In genomic region chr11:61165785-61166184, GRCh38 we compare ENCODE assay signal across 9 cellular contexts. TPM values are rescaled to one million over a fixed set of nuclear protein-coding genes. Genes with fewer than 3 reads are reported as not detected.
"Had no signal": no experiment of that assay in that cellular context is flagged by ENCODE, and none has a peak within 500 bp of the region (broad histone marks: within the 10 kb centered on the region; RNA-seq: fewer than 3 reads in every experiment).

No MANE protein-coding gene starts in this region.

RNA-seq across cellular contexts. Expression of gene PGA3, which starts 37.5 kb away (rescaled TPM):
- total RNA-seq: activated B cell treated with CpG ODN at 0.5 μM for 24 hours; activated CD8-positive, alpha-beta T cell treated with anti-CD3 and anti-CD28 coated beads for 36 hours; activated naive CD4-positive, alpha-beta T cell treated with anti-CD3 and anti-CD28 coated beads, Interleukin-2, amount 50 U/mL, for 72 hours; activated naive CD8-positive, alpha-beta T cell treated with anti-CD3 and anti-CD28 coated beads, Interleukin-2, amount 10 ng/mL, durations not matched to agents 7 days and 5 days; activated T-helper 1 cell treated with anti-CD3 and anti-CD28 coated beads, Interleukin-12 subunit alpha, Interleukin-12 subunit beta, Interleukin-2, Interleukin-4 antibody, amounts not matched to agents 30 ng/mL and 10 ng/mL and 1 ng/mL, durations not matched to agents 14 hours and 24 hours and 36 hours; cardiac muscle cell; foreskin keratinocyte; gastrocnemius medialis had no signal
- polyA plus RNA-seq: cardiac muscle cell, foreskin keratinocyte had no signal

RNA-seq across cellular contexts. Expression of gene PGA4, which starts 56.4 kb away (rescaled TPM):
- total RNA-seq: activated B cell treated with CpG ODN at 0.5 μM for 24 hours; activated CD8-positive, alpha-beta T cell treated with anti-CD3 and anti-CD28 coated beads for 36 hours; activated naive CD4-positive, alpha-beta T cell treated with anti-CD3 and anti-CD28 coated beads, Interleukin-2, amount 50 U/mL, for 72 hours; activated naive CD8-positive, alpha-beta T cell treated with anti-CD3 and anti-CD28 coated beads, Interleukin-2, amount 10 ng/mL, durations not matched to agents 7 days and 5 days; activated T-helper 1 cell treated with anti-CD3 and anti-CD28 coated beads, Interleukin-12 subunit alpha, Interleukin-12 subunit beta, Interleukin-2, Interleukin-4 antibody, amounts not matched to agents 30 ng/mL and 10 ng/mL and 1 ng/mL, durations not matched to agents 14 hours and 24 hours and 36 hours; colonic mucosa; foreskin keratinocyte had no signal
- polyA plus RNA-seq: foreskin keratinocyte had no signal
